Comparison of ENCODE assay signal across 23 cellular contexts in genomic region chr2:62568074-62568473, GRCh38.
"Had no signal": no experiment of that assay in that cellular context is flagged by ENCODE, and none has a peak within 500 bp of the region (broad histone marks: within the 10 kb centered on the region; RNA-seq: fewer than 3 reads in every experiment).

No MANE protein-coding gene starts in this region.

- H3K9me3 ChIP-seq: gastrocnemius medialis, transverse colon, uterus had no signal

- H3K27ac ChIP-seq: gastrocnemius medialis, parathyroid adenoma, skin epidermis, transverse colon, uterus had no signal

- H3K4me1 ChIP-seq: gastrocnemius medialis, parathyroid adenoma, uterus had no signal

- H3K79me2 ChIP-seq: parathyroid adenoma had no signal

- H3K27me3 ChIP-seq: transverse colon, uterus had no signal

- DNase-seq: activated B cell treated with CpG ODN at 0.5 μM for 24 hours; activated CD4-positive, alpha-beta T cell treated with anti-CD3 and anti-CD28 coated beads for 36 hours; activated CD4-positive, alpha-beta T cell treated with anti-CD3 and anti-CD28 coated beads, Interleukin-2, amount 50 U/mL, for 48 hours; activated effector memory CD4-positive, alpha-beta T cell treated with Interleukin-2 at 50 U/mL for 16 hours; activated naive CD4-positive, alpha-beta T cell treated with anti-CD3 and anti-CD28 coated beads for 36 hours; activated naive CD8-positive, alpha-beta T cell treated with anti-CD3 and anti-CD28 coated beads, Interleukin-2, amount 10 ng/mL, durations not matched to agents 7 days and 5 days; activated T-cell treated with anti-CD3 and anti-CD28 coated beads, Interleukin-2, amount 50 U/mL, for 72 hours; caudate nucleus; effector memory CD4-positive, alpha-beta T cell; gastrocnemius medialis; hypothalamus; left ventricle myocardium superior; mesenchymal stem cell; nephron progenitor cell; right cardiac atrium; stimulated activated CD4-positive, alpha-beta T cell treated with anti-CD3 and anti-CD28 coated beads, Interleukin-1b, Interleukin-23, amount 100 ng/mL, for 48 hours; stimulated activated naive CD8-positive, alpha-beta T cell treated with anti-CD3 and anti-CD28 coated beads, Interleukin-15, amount 100 ng/mL, for 72 hours; T-helper 1 cell; transverse colon; uterus had no signal

- H3K4me3 ChIP-seq: gastrocnemius medialis, skin epidermis, transverse colon, uterus had no signal

- ATAC-seq: activated CD4-positive, alpha-beta T cell treated with anti-CD3 and anti-CD28 coated beads for 36 hours; activated T-cell treated with anti-CD3 and anti-CD28 coated beads, Interleukin-2, amount 50 U/mL, for 72 hours; gastrocnemius medialis; left ventricle myocardium superior; right cardiac atrium; stimulated activated effector memory CD8-positive, alpha-beta T cell treated with anti-CD3 and anti-CD28 coated beads, Interleukin-12 subunit alpha, Interleukin-12 subunit beta, amount 100 ng/mL, for 72 hours; stimulated activated naive CD8-positive, alpha-beta T cell treated with anti-CD3 and anti-CD28 coated beads, Interleukin-15, amount 100 ng/mL, for 72 hours had no signal

- H2AFZ ChIP-seq: parathyroid adenoma had no signal

- H3K36me3 ChIP-seq: gastrocnemius medialis, transverse colon, uterus had no signal

- H3K9ac ChIP-seq: parathyroid adenoma had no signal
